1 cellular context compared by ENCODE assay signal in the genomic region with DNA sequence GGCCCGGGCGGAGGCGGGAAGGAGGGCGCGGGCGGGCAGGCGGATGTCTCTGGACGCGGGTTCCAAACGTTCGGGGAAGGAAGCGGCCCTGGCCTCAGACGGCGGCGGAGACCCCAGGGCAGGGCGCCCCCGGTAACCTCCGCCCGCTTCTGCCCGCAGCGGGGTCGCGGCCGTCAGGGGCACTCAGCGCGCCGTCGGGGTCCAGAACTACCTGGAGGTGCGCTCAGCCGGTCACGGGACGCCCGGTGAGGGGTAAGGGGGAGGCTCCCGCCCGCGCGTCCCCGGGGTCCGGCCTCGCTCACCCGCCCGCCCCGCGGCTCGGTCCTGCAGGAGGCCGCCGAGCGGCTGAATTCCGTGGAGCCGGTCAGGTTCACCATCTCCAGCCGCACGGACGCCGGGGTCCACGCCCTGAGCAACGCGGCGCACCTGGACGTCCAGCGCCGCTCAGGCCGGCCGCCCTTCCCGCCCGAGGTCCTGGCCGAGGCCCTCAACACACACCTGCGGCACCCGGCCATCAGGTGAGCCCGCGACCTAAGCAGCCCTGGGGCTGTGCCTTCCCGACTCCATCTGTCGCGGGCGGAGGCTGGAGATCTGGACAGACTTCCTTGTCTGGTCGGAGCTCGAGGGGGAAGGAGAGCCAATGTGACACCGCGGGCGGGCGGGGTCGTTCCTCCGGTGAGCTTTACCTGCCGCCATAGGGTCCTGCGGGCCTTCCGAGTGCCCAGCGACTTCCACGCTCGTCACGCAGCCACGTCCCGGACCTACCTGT.
TF ChIP-seq lines count a peak whose summit lies in the region.

No MANE protein-coding gene starts in this region.

TF ChIP-seq in K562, 482 proteins besides CTCF, POLR2A, EP300 and RAD21 (continued from another document):
- TF ChIP-seq, protein P1, sequence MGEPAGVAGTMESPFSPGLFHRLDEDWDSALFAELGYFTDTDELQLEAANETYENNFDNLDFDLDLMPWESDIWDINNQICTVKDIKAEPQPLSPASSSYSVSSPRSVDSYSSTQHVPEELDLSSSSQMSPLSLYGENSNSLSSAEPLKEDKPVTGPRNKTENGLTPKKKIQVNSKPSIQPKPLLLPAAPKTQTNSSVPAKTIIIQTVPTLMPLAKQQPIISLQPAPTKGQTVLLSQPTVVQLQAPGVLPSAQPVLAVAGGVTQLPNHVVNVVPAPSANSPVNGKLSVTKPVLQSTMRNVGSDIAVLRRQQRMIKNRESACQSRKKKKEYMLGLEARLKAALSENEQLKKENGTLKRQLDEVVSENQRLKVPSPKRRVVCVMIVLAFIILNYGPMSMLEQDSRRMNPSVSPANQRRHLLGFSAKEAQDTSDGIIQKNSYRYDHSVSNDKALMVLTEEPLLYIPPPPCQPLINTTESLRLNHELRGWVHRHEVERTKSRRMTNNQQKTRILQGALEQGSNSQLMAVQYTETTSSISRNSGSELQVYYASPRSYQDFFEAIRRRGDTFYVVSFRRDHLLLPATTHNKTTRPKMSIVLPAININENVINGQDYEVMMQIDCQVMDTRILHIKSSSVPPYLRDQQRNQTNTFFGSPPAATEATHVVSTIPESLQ (CRISPR knock-in tag; IDR thresholded peaks at IDR 0.05): no peak
- no peak for TF ChIP-seq SP1 (CRISPR knock-in tag; IDR thresholded peaks at IDR 0.05)
- TF ChIP-seq NUFIP1 (IDR thresholded peaks at IDR 0.05; ENCODE audit: partially characterized antibody): no peak
- no peak for TF ChIP-seq CSDE1 (IDR thresholded peaks at IDR 0.05)
- TF ChIP-seq ZC3H11A (IDR thresholded peaks at IDR 0.05; ENCODE audit: low read depth, low read length): no peak
- TF ChIP-seq, protein P2, sequence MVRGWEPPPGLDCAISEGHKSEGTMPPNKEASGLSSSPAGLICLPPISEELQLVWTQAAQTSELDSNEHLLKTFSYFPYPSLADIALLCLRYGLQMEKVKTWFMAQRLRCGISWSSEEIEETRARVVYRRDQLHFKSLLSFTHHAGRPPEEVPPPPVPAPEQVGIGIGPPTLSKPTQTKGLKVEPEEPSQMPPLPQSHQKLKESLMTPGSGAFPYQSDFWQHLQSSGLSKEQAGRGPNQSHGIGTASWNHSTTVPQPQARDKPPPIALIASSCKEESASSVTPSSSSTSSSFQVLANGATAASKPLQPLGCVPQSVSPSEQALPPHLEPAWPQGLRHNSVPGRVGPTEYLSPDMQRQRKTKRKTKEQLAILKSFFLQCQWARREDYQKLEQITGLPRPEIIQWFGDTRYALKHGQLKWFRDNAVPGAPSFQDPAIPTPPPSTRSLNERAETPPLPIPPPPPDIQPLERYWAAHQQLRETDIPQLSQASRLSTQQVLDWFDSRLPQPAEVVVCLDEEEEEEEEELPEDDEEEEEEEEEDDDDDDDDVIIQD (CRISPR knock-in tag; IDR thresholded peaks at IDR 0.05): peak; percentile 59; the same call in 1 of the 2 replicates
- TF ChIP-seq DMBX1 (CRISPR knock-in tag; IDR thresholded peaks at IDR 0.05; ENCODE audit: borderline replicate concordance): no peak; the same call in 1 of the 2 replicates
- peak; percentile 2 for TF ChIP-seq RB1 (IDR thresholded peaks at IDR 0.05; ENCODE audit: low read depth)
- no peak for TF ChIP-seq CCAR2 (IDR thresholded peaks at IDR 0.05; ENCODE audit: low read depth, low read length)
- TF ChIP-seq SMAD2 (IDR thresholded peaks at IDR 0.05; ENCODE audit: low read depth, low read length): no peak
- peak; percentile 58 for TF ChIP-seq FOXP1 (CRISPR knock-in tag; IDR thresholded peaks at IDR 0.05)
- TF ChIP-seq MYBL2 (IDR thresholded peaks at IDR 0.05; ENCODE audit: low read depth): no peak
- no peak for TF ChIP-seq MYBL2 (CRISPR knock-in tag; IDR thresholded peaks at IDR 0.05; ENCODE audit: borderline replicate concordance)
- TF ChIP-seq SRSF7 (optimal IDR thresholded peaks at IDR 0.05; ENCODE audit: low read depth, low read length): peak; percentile 24
- no peak for TF ChIP-seq ZNF696 (CRISPR knock-in tag; conservative IDR thresholded peaks at IDR 0.05)
- TF ChIP-seq, protein P3, sequence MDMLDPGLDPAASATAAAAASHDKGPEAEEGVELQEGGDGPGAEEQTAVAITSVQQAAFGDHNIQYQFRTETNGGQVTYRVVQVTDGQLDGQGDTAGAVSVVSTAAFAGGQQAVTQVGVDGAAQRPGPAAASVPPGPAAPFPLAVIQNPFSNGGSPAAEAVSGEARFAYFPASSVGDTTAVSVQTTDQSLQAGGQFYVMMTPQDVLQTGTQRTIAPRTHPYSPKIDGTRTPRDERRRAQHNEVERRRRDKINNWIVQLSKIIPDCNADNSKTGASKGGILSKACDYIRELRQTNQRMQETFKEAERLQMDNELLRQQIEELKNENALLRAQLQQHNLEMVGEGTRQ (CRISPR knock-in tag; IDR thresholded peaks at IDR 0.05): 0 out of 2 replicates have a peak, but pooled peaks have one; percentile 14
- TF ChIP-seq, protein P4, sequence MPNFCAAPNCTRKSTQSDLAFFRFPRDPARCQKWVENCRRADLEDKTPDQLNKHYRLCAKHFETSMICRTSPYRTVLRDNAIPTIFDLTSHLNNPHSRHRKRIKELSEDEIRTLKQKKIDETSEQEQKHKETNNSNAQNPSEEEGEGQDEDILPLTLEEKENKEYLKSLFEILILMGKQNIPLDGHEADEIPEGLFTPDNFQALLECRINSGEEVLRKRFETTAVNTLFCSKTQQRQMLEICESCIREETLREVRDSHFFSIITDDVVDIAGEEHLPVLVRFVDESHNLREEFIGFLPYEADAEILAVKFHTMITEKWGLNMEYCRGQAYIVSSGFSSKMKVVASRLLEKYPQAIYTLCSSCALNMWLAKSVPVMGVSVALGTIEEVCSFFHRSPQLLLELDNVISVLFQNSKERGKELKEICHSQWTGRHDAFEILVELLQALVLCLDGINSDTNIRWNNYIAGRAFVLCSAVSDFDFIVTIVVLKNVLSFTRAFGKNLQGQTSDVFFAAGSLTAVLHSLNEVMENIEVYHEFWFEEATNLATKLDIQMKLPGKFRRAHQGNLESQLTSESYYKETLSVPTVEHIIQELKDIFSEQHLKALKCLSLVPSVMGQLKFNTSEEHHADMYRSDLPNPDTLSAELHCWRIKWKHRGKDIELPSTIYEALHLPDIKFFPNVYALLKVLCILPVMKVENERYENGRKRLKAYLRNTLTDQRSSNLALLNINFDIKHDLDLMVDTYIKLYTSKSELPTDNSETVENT (CRISPR knock-in tag; IDR thresholded peaks at IDR 0.05): 0 out of 2 replicates have a peak, but pooled peaks have one; percentile 6
